ENCODE assay signal across 1 cellular context in genomic region chr1:200415693-200416593, GRCh38.
TF ChIP-seq lines count a peak whose summit lies in the region.

No MANE protein-coding gene starts in this region.

TF ChIP-seq in HCT116, 20 proteins besides CTCF, POLR2A, EP300 and RAD21 (continued from another document):
- no peak for TF ChIP-seq REST (IDR thresholded peaks at IDR 0.05; ENCODE audit: low read depth)
- no peak; the same call in 1 of the 2 replicates for TF ChIP-seq MAX (IDR thresholded peaks at IDR 0.05)
- TF ChIP-seq TCF7L2 (IDR thresholded peaks at IDR 0.05; ENCODE audit: borderline replicate concordance, extremely low read depth, insufficient read depth, insufficient read length), result no peak
- peak; percentile 18; the same call in 1 of the 2 replicates for TF ChIP-seq EGR1 (IDR thresholded peaks at IDR 0.05; ENCODE audit: low read depth)
